In genomic region chr15:67832965-67833503, GRCh38 we compare ENCODE assay signal across 11 cellular contexts. TPM values are rescaled to one million over a fixed set of nuclear protein-coding genes. Genes with fewer than 3 reads are reported as not detected.
DNase-seq lines count a peak whose midpoint lies in the region; ATAC-seq and FAIRE-seq lines count a peak whose summit lies in the region.
"Had no signal": no experiment of that assay in that cellular context is flagged by ENCODE, and none has a peak within 500 bp of the region (broad histone marks: within the 10 kb centered on the region; RNA-seq: fewer than 3 reads in every experiment).

No MANE protein-coding gene starts in this region.

- DNase-seq in stimulated activated naive CD8-positive, alpha-beta T cell treated with anti-CD3 and anti-CD28 coated beads, Interleukin-15, Interleukin-2, amounts not matched to agents 100 U/mL and 50 U/mL, for 24 hours: no peak
- no peak for DNase-seq in activated naive CD8-positive, alpha-beta T cell treated with anti-CD3 and anti-CD28 coated beads, Interleukin-2, amount 10 ng/mL, durations not matched to agents 7 days and 5 days
- no peak for DNase-seq in mesendoderm
- no peak for DNase-seq in RCC 7860 (ENCODE audit: low spot score)
- no peak for DNase-seq in T1000 (lab: John Stamatoyannopoulos, UW)
- DNase-seq: NCI-H510A treated with DMSO at 0.1 percent for 48 hours, occipital lobe had no signal

- no peak overlapping the region for H4K5ac ChIP-seq in mesendoderm (ENCODE audit: low read length)

- H2AK5ac ChIP-seq in mesendoderm (ENCODE audit: low read length): no peak overlapping the region

- H3K79me2 ChIP-seq in mesendoderm (ENCODE audit: control insufficient read depth, insufficient read depth, low read length): no peaks in the 10 kb centered on the region

- POLR2A ChIA-PET in activated naive CD8-positive, alpha-beta T cell treated with anti-CD3 and anti-CD28 coated beads, Interleukin-2, amount 10 ng/mL, durations not matched to agents 7 days and 5 days (lab: Charles Lee): no interaction called here

- no peak overlapping the region for H3K23ac ChIP-seq in mesendoderm (ENCODE audit: low read length)

- H3K27me3 Mint-ChIP-seq in stimulated activated naive CD8-positive, alpha-beta T cell treated with anti-CD3 and anti-CD28 coated beads, Interleukin-15, Interleukin-2, amounts not matched to agents 100 ng/mL and 50 ng/mL, for 24 hours: peaks cover 72% of the 10 kb centered on the region
- peaks cover 88% of the 10 kb centered on the region for H3K27me3 Mint-ChIP-seq in activated naive CD8-positive, alpha-beta T cell treated with anti-CD3 and anti-CD28 coated beads, Interleukin-2, amount 10 ng/mL, durations not matched to agents 7 days and 5 days

- no peaks in the 10 kb centered on the region for H3K9me3 Mint-ChIP-seq in stimulated activated naive CD8-positive, alpha-beta T cell treated with anti-CD3 and anti-CD28 coated beads, Interleukin-15, Interleukin-2, amounts not matched to agents 100 ng/mL and 50 ng/mL, for 24 hours
- H3K9me3 Mint-ChIP-seq in activated naive CD8-positive, alpha-beta T cell treated with anti-CD3 and anti-CD28 coated beads, Interleukin-2, amount 10 ng/mL, durations not matched to agents 7 days and 5 days: no peaks in the 10 kb centered on the region

- H3K18ac ChIP-seq in mesendoderm (ENCODE audit: low read length): no peak overlapping the region

- H3K9ac ChIP-seq in mesendoderm (ENCODE audit: low read length): peak overlapping the region; percentile 9

- no peak for ATAC-seq in stimulated activated naive CD8-positive, alpha-beta T cell treated with anti-CD3 and anti-CD28 coated beads, Interleukin-15, Interleukin-2, amounts not matched to agents 100 U/mL and 50 U/mL, for 24 hours
- ATAC-seq in activated naive CD8-positive, alpha-beta T cell treated with anti-CD3 and anti-CD28 coated beads, Interleukin-2, amount 10 ng/mL, durations not matched to agents 7 days and 5 days (ENCODE audit: low read depth): no peak
- ATAC-seq in HG03342 (IDR thresholded peaks at IDR 0.05; ENCODE audit: unreplicated experiment) (no peak), GM21423 (IDR thresholded peaks at IDR 0.05; ENCODE audit: unreplicated experiment) (no peak)

- no peak overlapping the region for H3K27ac Mint-ChIP-seq in stimulated activated naive CD8-positive, alpha-beta T cell treated with anti-CD3 and anti-CD28 coated beads, Interleukin-15, Interleukin-2, amounts not matched to agents 100 ng/mL and 50 ng/mL, for 24 hours
- no peak overlapping the region for H3K27ac Mint-ChIP-seq in activated naive CD8-positive, alpha-beta T cell treated with anti-CD3 and anti-CD28 coated beads, Interleukin-2, amount 10 ng/mL, durations not matched to agents 7 days and 5 days

- FAIRE-seq in RCC 7860 (lab: Jason Lieb, UNC): no peak

- H4K8ac ChIP-seq in mesendoderm (ENCODE audit: low read depth, low read length): no peak overlapping the region

- no peak overlapping the region for H3K4me3 ChIP-seq in mesendoderm (ENCODE audit: low read length)

- H2BK120ac ChIP-seq in mesendoderm (ENCODE audit: low read depth, low read length): no peak overlapping the region

- H3K36me3 Mint-ChIP-seq in stimulated activated naive CD8-positive, alpha-beta T cell treated with anti-CD3 and anti-CD28 coated beads, Interleukin-15, Interleukin-2, amounts not matched to agents 100 ng/mL and 50 ng/mL, for 24 hours (ENCODE audit: low read depth): no peaks in the 10 kb centered on the region
- no peaks in the 10 kb centered on the region for H3K36me3 Mint-ChIP-seq in activated naive CD8-positive, alpha-beta T cell treated with anti-CD3 and anti-CD28 coated beads, Interleukin-2, amount 10 ng/mL, durations not matched to agents 7 days and 5 days

- H2BK5ac ChIP-seq in mesendoderm (ENCODE audit: low read length): no peak overlapping the region

- H3K4me1 Mint-ChIP-seq in stimulated activated naive CD8-positive, alpha-beta T cell treated with anti-CD3 and anti-CD28 coated beads, Interleukin-15, Interleukin-2, amounts not matched to agents 100 ng/mL and 50 ng/mL, for 24 hours (ENCODE audit: low read depth): peaks cover 57% of the 10 kb centered on the region
- peaks cover 34% of the 10 kb centered on the region for H3K4me1 Mint-ChIP-seq in activated naive CD8-positive, alpha-beta T cell treated with anti-CD3 and anti-CD28 coated beads, Interleukin-2, amount 10 ng/mL, durations not matched to agents 7 days and 5 days

- no peaks in the 10 kb centered on the region for H3K79me1 ChIP-seq in mesendoderm (ENCODE audit: low read length)

- no CpG with 5 or more reads among the region's 23 CpGs for WGBS in mesendoderm (ENCODE audit: extremely low coverage, insufficient coverage, low lambda C conversion rate)

- H2BK15ac ChIP-seq in mesendoderm (replicated peaks; ENCODE audit: low read depth): no peak overlapping the region

- peaks cover 76% of the 10 kb centered on the region for H3K27me3 ChIP-seq in mesendoderm (ENCODE audit: insufficient read depth, low read length, poor library complexity)

- H3K4ac ChIP-seq in mesendoderm (ENCODE audit: low read depth, low read length): no peak overlapping the region

- H3K4me3 Mint-ChIP-seq in stimulated activated naive CD8-positive, alpha-beta T cell treated with anti-CD3 and anti-CD28 coated beads, Interleukin-15, Interleukin-2, amounts not matched to agents 100 ng/mL and 50 ng/mL, for 24 hours: peak overlapping the region; percentile 72
- H3K4me3 Mint-ChIP-seq in activated naive CD8-positive, alpha-beta T cell treated with anti-CD3 and anti-CD28 coated beads, Interleukin-2, amount 10 ng/mL, durations not matched to agents 7 days and 5 days: peak overlapping the region; percentile 78

- peak overlapping the region; percentile 32 for H3K4me2 ChIP-seq in mesendoderm (ENCODE audit: low read length)

- peaks cover 4% of the 10 kb centered on the region for H3K4me1 ChIP-seq in mesendoderm (ENCODE audit: control insufficient read depth, low read depth, low read length)

- H3K27ac ChIP-seq in mesendoderm (ENCODE audit: low read depth, low read length): no peak overlapping the region

- H3K36me3 ChIP-seq in mesendoderm (ENCODE audit: control insufficient read depth, insufficient read depth, low read length): no peaks in the 10 kb centered on the region

- H3K56ac ChIP-seq in mesendoderm (ENCODE audit: low read length): no peak overlapping the region

RNA-seq across cellular contexts. Expression of gene RNU6-1, which starts 6.8 kb away (rescaled TPM):
- not detected for total RNA-seq in activated naive CD8-positive, alpha-beta T cell treated with anti-CD3 and anti-CD28 coated beads, Interleukin-2, amount 10 ng/mL, durations not matched to agents 7 days and 5 days
- polyA plus RNA-seq in mesendoderm (2013, experiment 1 of 2): not detected
- polyA plus RNA-seq in mesendoderm (2013, experiment 2 of 2): not detected
- total RNA-seq: esophagus mucosa, occipital lobe had no signal

RNA-seq across cellular contexts. Expression of gene SKOR1, which starts 7.7 kb away (rescaled TPM):
- total RNA-seq in activated naive CD8-positive, alpha-beta T cell treated with anti-CD3 and anti-CD28 coated beads, Interleukin-2, amount 10 ng/mL, durations not matched to agents 7 days and 5 days: under 1 TPM; 0.71 to 0.89 TPM
- polyA plus RNA-seq in mesendoderm (2013, experiment 1 of 2): 0.07 TPM
- polyA plus RNA-seq in mesendoderm (2013, experiment 2 of 2): 0.08 TPM
